15 cellular contexts compared by ENCODE assay signal in the genomic region with DNA sequence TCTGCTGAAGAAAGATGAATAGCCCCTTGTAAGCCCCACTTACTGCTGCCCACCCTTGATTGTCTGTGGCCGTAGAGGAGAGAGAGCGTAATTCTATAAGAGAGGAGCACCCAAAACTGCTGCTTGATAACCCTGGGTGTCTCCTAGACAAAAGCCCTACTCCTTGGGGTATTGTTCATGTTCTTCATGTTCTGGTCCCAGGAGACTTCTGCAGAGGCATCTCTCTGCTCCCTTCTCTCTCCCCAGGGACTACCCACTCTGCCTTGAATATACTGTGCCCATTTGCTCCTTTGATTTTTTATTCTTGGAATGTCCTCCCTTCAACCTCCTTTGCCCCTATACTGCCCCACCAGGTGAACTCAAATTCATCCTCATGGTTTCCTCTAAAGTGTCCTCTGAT.
DNase-seq lines count a peak whose midpoint lies in the region; ATAC-seq and TF ChIP-seq lines count a peak whose summit lies in the region.
"Had no signal": no experiment of that assay in that cellular context is flagged by ENCODE, and none has a peak within 500 bp of the region (broad histone marks: within the 10 kb centered on the region; RNA-seq: fewer than 3 reads in every experiment).

No MANE protein-coding gene starts in this region.

- no peak overlapping the region for H3K4me3 Mint-ChIP-seq in stimulated activated memory B cell treated with anti-CD40 and anti-IgM and Interleukin-4, amounts not matched to agents 10 μg/mL and 1 μg/mL and 100 μg/mL, for 72 hours
- H3K4me3 Mint-ChIP-seq: H9 had no signal

- H3K4me1 ChIP-seq in Karpas-422 (ENCODE audit: low read length) (peaks cover 17% of the 10 kb centered on the region), OCI-LY7 (ENCODE audit: insufficient read depth, low read length, poor library complexity, severe bottlenecking) (peaks cover 36% of the 10 kb centered on the region), osteoblast (ENCODE audit: insufficient read depth, low read length) (no peaks in the 10 kb centered on the region)

- no peak for ATAC-seq in stimulated activated memory B cell treated with anti-CD40 and anti-IgM and Interleukin-4, amounts not matched to agents 10 μg/mL and 1 μg/mL and 100 μg/mL, for 72 hours

- H3K4me2 ChIP-seq in Karpas-422 (ENCODE audit: low read depth, low read length, poor library complexity, severe bottlenecking) (no peak overlapping the region), OCI-LY7 (ENCODE audit: low read length) (peak overlapping the region; percentile 14), osteoblast (ENCODE audit: insufficient read depth, low read length) (no peak overlapping the region)

- BruUV-seq in OCI-LY7 (replicated peaks; lab: Mats Ljungman, UMichigan) = no TSS peak

- H3K9me2 ChIP-seq in Karpas-422 (replicated peaks; ENCODE audit: insufficient read depth, low read length) (no peaks in the 10 kb centered on the region), OCI-LY7 (ENCODE audit: insufficient read depth, low read length) (no peaks in the 10 kb centered on the region)

- H3K9me3 Mint-ChIP-seq in stimulated activated memory B cell treated with anti-CD40 and anti-IgM and Interleukin-4, amounts not matched to agents 10 μg/mL and 1 μg/mL and 100 μg/mL, for 72 hours = peaks cover 2% of the 10 kb centered on the region
- H3K9me3 Mint-ChIP-seq: H9 had no signal

- H3K9me3 ChIP-seq in Karpas-422 (ENCODE audit: low read length) (no peaks in the 10 kb centered on the region), OCI-LY7 (ENCODE audit: low read length) (no peaks in the 10 kb centered on the region), osteoblast (ENCODE audit: low read depth, low read length) (peaks cover 3% of the 10 kb centered on the region)
- H3K9me3 ChIP-seq: BE2C had no signal

- TF ChIP-seq CTCF in OCI-LY7 (conservative IDR thresholded peaks at IDR 0.05; ENCODE audit: low read length) = peak; percentile 15; the same call in 1 of the 2 replicates
- TF ChIP-seq CTCF in osteoblast (IDR thresholded peaks at IDR 0.05; ENCODE audit: extremely low read depth, low read depth, low read length) = no peak
- no peak for TF ChIP-seq CTCF in GM10266 (IDR thresholded peaks at IDR 0.05; ENCODE audit: control insufficient read depth, insufficient read depth, low read depth, missing control alignments)

- H3K4me3 ChIP-seq in Karpas-422 (ENCODE audit: low read length) (no peak overlapping the region), OCI-LY7 (ENCODE audit: low read depth, low read length, poor library complexity, severe bottlenecking) (no peak overlapping the region), osteoblast (ENCODE audit: insufficient read depth, low read length) (no peak overlapping the region)

- H3K36me3 ChIP-seq in Karpas-422 (ENCODE audit: insufficient read depth, low read length) = no peaks in the 10 kb centered on the region
- H3K36me3 ChIP-seq in OCI-LY7 (ENCODE audit: insufficient read depth, low read length) = no peaks in the 10 kb centered on the region
- no peaks in the 10 kb centered on the region for H3K36me3 ChIP-seq in osteoblast (ENCODE audit: insufficient read depth, low read length)
- H3K36me3 ChIP-seq: BE2C had no signal

- H2AFZ ChIP-seq in Karpas-422 (ENCODE audit: low read length) (no peak overlapping the region), OCI-LY7 (ENCODE audit: low read length) (no peak overlapping the region), osteoblast (ENCODE audit: low read length) (no peak overlapping the region)

- peak overlapping the region; percentile 83 for H3K27ac Mint-ChIP-seq in stimulated activated memory B cell treated with anti-CD40 and anti-IgM and Interleukin-4, amounts not matched to agents 10 μg/mL and 1 μg/mL and 100 μg/mL, for 72 hours
- H3K27ac Mint-ChIP-seq: CD4-positive, alpha-beta memory T cell; H9 had no signal

- DNase-seq in Karpas-422 = peak; percentile 53
- DNase-seq in OCI-LY7 (ENCODE audit: low spot score) = peak; percentile 44
- DNase-seq in islet precursor cell = peak; percentile 7
- no peak for DNase-seq in osteoblast (ENCODE audit: insufficient read length, low spot score, missing footprints)
- DNase-seq in KBM-7 = no peak
- no peak for DNase-seq in GM10266 (ENCODE audit: extremely low spot score)
- no peak for DNase-seq in HCEC 1CT
- DNase-seq: BE2C; CD4-positive, alpha-beta memory T cell; DMS79; GOT3; H9 had no signal

- POLR2A ChIA-PET in OCI-LY7 (lab: Charles Lee) = interaction anchor here (1.4 to 5.2 kb wide), 3 partner anchors 7 to 49 kb away, joined by 6 to 44 read pairs (median 10); no protein-coding TSS in a partner anchor

- H3K9ac ChIP-seq in Karpas-422 (ENCODE audit: low read length) = no peak overlapping the region

- no peaks in the 10 kb centered on the region for H3K27me3 ChIP-seq in Karpas-422 (ENCODE audit: low read length)
- H3K27me3 ChIP-seq in osteoblast (ENCODE audit: insufficient read depth, low read length) = no peaks in the 10 kb centered on the region
- H3K27me3 ChIP-seq: BE2C had no signal

- CTCF ChIA-PET in OCI-LY7 (lab: Charles Lee; ENCODE audit: unreplicated experiment) = interaction anchor here (2.6 kb wide), 1 partner anchor 8 kb away, joined by 15 read pairs; no protein-coding TSS in a partner anchor

- no peak overlapping the region for H3K27ac ChIP-seq in Karpas-422 (ENCODE audit: low read length)
- no peak overlapping the region for H3K27ac ChIP-seq in OCI-LY7 (ENCODE audit: low read depth, low read length, poor library complexity, severe bottlenecking)
- H3K27ac ChIP-seq in osteoblast (ENCODE audit: low read depth, low read length) = no peak overlapping the region
- H3K27ac ChIP-seq: C4-2B, HL-60 had no signal

- in situ Hi-C loops in KBM-7 (cut with MboI; ENCODE audit: low pct_unique_long_range_greater_than_20kb, low sequenced_read_pairs) = no loop called here

- H3K79me2 ChIP-seq in Karpas-422 (ENCODE audit: low read length) (no peaks in the 10 kb centered on the region), OCI-LY7 (ENCODE audit: insufficient read depth, low read depth, low read length) (no peaks in the 10 kb centered on the region), osteoblast (ENCODE audit: insufficient read depth, low read length) (no peaks in the 10 kb centered on the region)

- peaks cover 68% of the 10 kb centered on the region for H3K4me1 Mint-ChIP-seq in stimulated activated memory B cell treated with anti-CD40 and anti-IgM and Interleukin-4, amounts not matched to agents 10 μg/mL and 1 μg/mL and 100 μg/mL, for 72 hours
- H3K4me1 Mint-ChIP-seq: CD4-positive, alpha-beta memory T cell had no signal

- intact Hi-C loops in OCI-LY7 (cut with micrococcal nuclease; ENCODE audit: unreplicated experiment) = no loop called here

- H3K36me3 Mint-ChIP-seq in stimulated activated memory B cell treated with anti-CD40 and anti-IgM and Interleukin-4, amounts not matched to agents 10 μg/mL and 1 μg/mL and 100 μg/mL, for 72 hours = no peaks in the 10 kb centered on the region
- H3K36me3 Mint-ChIP-seq: CD4-positive, alpha-beta memory T cell had no signal

- no peaks in the 10 kb centered on the region for H3K27me3 Mint-ChIP-seq in stimulated activated memory B cell treated with anti-CD40 and anti-IgM and Interleukin-4, amounts not matched to agents 10 μg/mL and 1 μg/mL and 100 μg/mL, for 72 hours
- H3K27me3 Mint-ChIP-seq: CD4-positive, alpha-beta memory T cell had no signal

- no peaks in the 10 kb centered on the region for H4K20me1 ChIP-seq in Karpas-422 (ENCODE audit: insufficient read depth, low read depth, low read length)
- H4K20me1 ChIP-seq in OCI-LY7 (ENCODE audit: insufficient read depth, low read length) = no peaks in the 10 kb centered on the region
- H4K20me1 ChIP-seq in osteoblast (ENCODE audit: insufficient read depth, low read length) = no peaks in the 10 kb centered on the region

Comparison
In these comparisons a context has a peak if more than half of its experiments do, and no peak if none do; other contexts are left out.
1. DNase-seq: peak in Karpas-422 (single experiment), OCI-LY7 (single experiment) and islet precursor cell (single experiment); none in osteoblast (single experiment), KBM-7 (single experiment), GM10266 (single experiment) and HCEC 1CT (single experiment).